ENCODE assay signal across 9 cellular contexts in genomic region chr3:87792193-87792531, GRCh38. TPM values are rescaled to one million over a fixed set of nuclear protein-coding genes. Genes with fewer than 3 reads are reported as not detected.
DNase-seq lines count a peak whose midpoint lies in the region; ATAC-seq and TF ChIP-seq lines count a peak whose summit lies in the region.
"Had no signal": no experiment of that assay in that cellular context is flagged by ENCODE, and none has a peak within 500 bp of the region (broad histone marks: within the 10 kb centered on the region; RNA-seq: fewer than 3 reads in every experiment).

No MANE protein-coding gene starts in this region.

- no peak overlapping the region for H3K27ac ChIP-seq in BLaER1
- H3K27ac ChIP-seq in Panc1 (ENCODE audit: low read length), result no peak overlapping the region
- peak overlapping the region in 1 of 4 donors; percentile 24 for H3K27ac ChIP-seq in esophagus muscularis mucosa (replicated peaks in 1 of 4)
- no peak overlapping the region for H3K27ac ChIP-seq in ovary

- CTCF ChIA-PET in Panc1 (lab: Charles Lee), result no interaction called here

- POLR2A ChIA-PET in Panc1 (lab: Charles Lee), result no interaction called here

- DNase-seq in Panc1 (ENCODE audit: low read depth, low spot score) (no peak), esophagus muscularis mucosa (ENCODE audit: extremely low spot score) (no peak), ovary (no peak), NCI-H82 (lab: John Stamatoyannopoulos, UW) (no peak), activated gamma-delta T cell treated with Interleukin-2 at 50 U/mL for 16 hours (no peak), epidermal melanocyte (ENCODE audit: insufficient read length, low spot score) (no peak), GF-D8 (lab: John Stamatoyannopoulos, UW) (no peak)
- DNase-seq: NCI-H748 treated with DMSO at 0.1 percent for 48 hours had no signal

- no peak for ATAC-seq in Panc1

- intact Hi-C loops in Panc1 (cut with micrococcal nuclease; ENCODE audit: unreplicated experiment), result no loop called here
- intact Hi-C loops in esophagus muscularis mucosa (cut with DNase I), result no loop called here
- intact Hi-C loops in ovary (cut with DNase I), result no loop called here

- in situ Hi-C loops in Panc1 (cut with HindIII; ENCODE audit: low pct_unique_long_range_greater_than_20kb, low sequenced_read_pairs), result no loop called here

- H3K4me1 ChIP-seq in BLaER1 (peaks cover 25% of the 10 kb centered on the region), Panc1 (ENCODE audit: control insufficient read depth, insufficient read depth, low read length) (no peaks in the 10 kb centered on the region), esophagus muscularis mucosa (peaks cover 0 to 18% (median 15%) of the 10 kb centered on the region in 4 donors), ovary (ENCODE audit: insufficient read depth) (no peaks in the 10 kb centered on the region)

- H3K9me3 ChIP-seq in BLaER1 (0 out of 2 replicates have a peak, but pooled peaks cover 3% of the 10 kb centered on the region), Panc1 (ENCODE audit: control insufficient read depth, insufficient read depth, low read depth, low read length) (no peaks in the 10 kb centered on the region), esophagus muscularis mucosa (peaks cover 0 to 4% (median 0%) of the 10 kb centered on the region in 4 donors), ovary (no peaks in the 10 kb centered on the region)

- BruUV-seq in Panc1 (replicated peaks; lab: Mats Ljungman, UMichigan), result no TSS peak

- TF ChIP-seq POLR2A in esophagus muscularis mucosa (IDR thresholded peaks at IDR 0.05; ENCODE audit: low read depth), result no peak
- TF ChIP-seq POLR2A in ovary (IDR thresholded peaks at IDR 0.05), result no peak

- H3K27me3 ChIP-seq in BLaER1 (peaks cover 54% of the 10 kb centered on the region), Panc1 (ENCODE audit: control insufficient read depth, insufficient read depth, low read length) (no peaks in the 10 kb centered on the region), esophagus muscularis mucosa (peaks cover 0 to 43% (median 7%) of the 10 kb centered on the region in 4 donors), ovary (no peaks in the 10 kb centered on the region)

- no peak overlapping the region for H3K9ac ChIP-seq in BLaER1

- peaks cover 17% of the 10 kb centered on the region; the same call in 1 of the 2 replicates for H4K20me1 ChIP-seq in BLaER1

- H3K4me2 ChIP-seq in BLaER1, result peak overlapping the region; percentile 86

- H3K4me3 ChIP-seq in BLaER1, result peak overlapping the region; percentile 58
- peak overlapping the region; percentile 35 to 47 for H3K4me3 ChIP-seq in Panc1 (ENCODE audit: low read depth in 2 of 2, low read length in 2 of 2)
- H3K4me3 ChIP-seq in esophagus muscularis mucosa, result peak overlapping the region; percentile 40 to 55 (median 46)
- H3K4me3 ChIP-seq in ovary, result peak overlapping the region; percentile 28

- H3K36me3 ChIP-seq in BLaER1 (no peaks in the 10 kb centered on the region), Panc1 (ENCODE audit: control insufficient read depth, insufficient read depth, low read length) (no peaks in the 10 kb centered on the region), esophagus muscularis mucosa (no peaks in the 10 kb centered on the region), ovary (no peaks in the 10 kb centered on the region)

- TF ChIP-seq CTCF in Panc1 (IDR thresholded peaks at IDR 0.05) (no peak), esophagus muscularis mucosa (IDR thresholded peaks at IDR 0.05) (no peak), ovary (IDR thresholded peaks at IDR 0.05) (no peak)

- TF ChIP-seq EP300 in esophagus muscularis mucosa (IDR thresholded peaks at IDR 0.05) (no peak), ovary (IDR thresholded peaks at IDR 0.05) (no peak)

- WGBS in esophagus muscularis mucosa, result 22% methylated on average over 10 of the region's 10 CpGs
- WGBS in ovary, 3 donors, result 7 to 11% (median 11%) methylated on average over 10 of the region's 10 CpGs

RNA-seq across cellular contexts. Expression of gene HTR1F, which starts 0.3 kb away (rescaled TPM):
- total RNA-seq in Panc1 (2021; ENCODE audit: unreplicated experiment) (not detected), esophagus muscularis mucosa (under 1 TPM in 3 of 4 donors, not detected in 1; 0.17 to 0.26 (median 0.17) TPM), ovary (under 1 TPM in 6 of 7 donors, not detected in 1; 0.10 to 0.42 (median 0.23) TPM)
- not detected for polyA plus RNA-seq in Panc1 (2012; ENCODE audit: insufficient read length)
- under 1 TPM; 0.25 to 0.60 TPM for polyA plus RNA-seq in ovary
